ENCODE assay signal across 13 cellular contexts in genomic region chr4:184748251-184748652, GRCh38. TPM values are rescaled to one million over a fixed set of nuclear protein-coding genes. Genes with fewer than 3 reads are reported as not detected.
DNase-seq lines count a peak whose midpoint lies in the region; TF ChIP-seq lines count a peak whose summit lies in the region.
"Had no signal": no experiment of that assay in that cellular context is flagged by ENCODE, and none has a peak within 500 bp of the region (broad histone marks: within the 10 kb centered on the region; RNA-seq: fewer than 3 reads in every experiment).

No MANE protein-coding gene starts in this region.

- H3K4me1 Mint-ChIP-seq in type B pancreatic cell (ENCODE audit: unreplicated experiment) = peaks cover 28% of the 10 kb centered on the region
- peaks cover 28% of the 10 kb centered on the region for H3K4me1 Mint-ChIP-seq in activated T-helper 1 cell treated with anti-CD3 and anti-CD28 coated beads, Interleukin-12 subunit alpha, Interleukin-12 subunit beta, Interleukin-2, Interleukin-4 antibody, amounts not matched to agents 30 ng/mL and 10 ng/mL and 1 ng/mL, durations not matched to agents 14 hours and 24 hours and 36 hours (ENCODE audit: low read depth)

- no peak for TF ChIP-seq CTCF in lower leg skin (IDR thresholded peaks at IDR 0.05)
- TF ChIP-seq CTCF in type B pancreatic cell (conservative IDR thresholded peaks at IDR 0.05) = no peak

- H3K9me3 Mint-ChIP-seq in type B pancreatic cell = no peaks in the 10 kb centered on the region
- no peaks in the 10 kb centered on the region for H3K9me3 Mint-ChIP-seq in activated T-helper 1 cell treated with anti-CD3 and anti-CD28 coated beads, Interleukin-12 subunit alpha, Interleukin-12 subunit beta, Interleukin-2, Interleukin-4 antibody, amounts not matched to agents 30 ng/mL and 10 ng/mL and 1 ng/mL, durations not matched to agents 14 hours and 24 hours and 36 hours
- H3K9me3 Mint-ChIP-seq: CD8-positive, alpha-beta T cell; nephron progenitor cell had no signal

- DNase-seq in NCI-H1694 (lab: John Stamatoyannopoulos, UW) = peak; percentile 54
- peak; percentile 92 for DNase-seq in epithelial cell of prostate (ENCODE audit: low read depth, low spot score)
- peak; percentile 72 to 90 for DNase-seq in lower leg skin (ENCODE audit: low spot score in 2 of 2)
- DNase-seq in type B pancreatic cell (ENCODE audit: extremely low spot score, unreplicated experiment) = no peak
- no peak for DNase-seq in NAMALWA (ENCODE audit: low spot score)
- DNase-seq in activated T-helper 1 cell treated with anti-CD3 and anti-CD28 coated beads, Interleukin-12 subunit alpha, Interleukin-12 subunit beta, Interleukin-2, Interleukin-4 antibody, amounts not matched to agents 30 ng/mL and 10 ng/mL and 1 ng/mL, durations not matched to agents 14 hours and 24 hours and 36 hours (ENCODE audit: low spot score) = no peak
- DNase-seq in activated naive CD4-positive, alpha-beta T cell treated with Interleukin-2 at 50 U/mL for 16 hours = no peak
- DNase-seq: amniotic stem cell; CD8-positive, alpha-beta T cell; effector CD4-positive, alpha-beta T cell; NCI-H2171 treated with DMSO at 0.1 percent for 48 hours; nephron progenitor cell had no signal

- H3K36me3 Mint-ChIP-seq in type B pancreatic cell = no peaks in the 10 kb centered on the region
- H3K36me3 Mint-ChIP-seq in activated T-helper 1 cell treated with anti-CD3 and anti-CD28 coated beads, Interleukin-12 subunit alpha, Interleukin-12 subunit beta, Interleukin-2, Interleukin-4 antibody, amounts not matched to agents 30 ng/mL and 10 ng/mL and 1 ng/mL, durations not matched to agents 14 hours and 24 hours and 36 hours (ENCODE audit: low read depth) = peaks cover 4% of the 10 kb centered on the region
- H3K36me3 Mint-ChIP-seq: CD8-positive, alpha-beta T cell had no signal

- 17 to 29% methylated on average over 8 of the region's 8 CpGs for WGBS in lower leg skin, 2 donors

- peak overlapping the region; percentile 56 for H3K4me3 Mint-ChIP-seq in type B pancreatic cell
- H3K4me3 Mint-ChIP-seq in activated T-helper 1 cell treated with anti-CD3 and anti-CD28 coated beads, Interleukin-12 subunit alpha, Interleukin-12 subunit beta, Interleukin-2, Interleukin-4 antibody, amounts not matched to agents 30 ng/mL and 10 ng/mL and 1 ng/mL, durations not matched to agents 14 hours and 24 hours and 36 hours = no peak overlapping the region
- H3K4me3 Mint-ChIP-seq: CD8-positive, alpha-beta T cell; nephron progenitor cell had no signal

- no peak for TF ChIP-seq POLR2A in lower leg skin (IDR thresholded peaks at IDR 0.05)

- peak overlapping the region; percentile 100 for H3K27ac Mint-ChIP-seq in type B pancreatic cell
- H3K27ac Mint-ChIP-seq in activated T-helper 1 cell treated with anti-CD3 and anti-CD28 coated beads, Interleukin-12 subunit alpha, Interleukin-12 subunit beta, Interleukin-2, Interleukin-4 antibody, amounts not matched to agents 30 ng/mL and 10 ng/mL and 1 ng/mL, durations not matched to agents 14 hours and 24 hours and 36 hours = no peak overlapping the region
- H3K27ac Mint-ChIP-seq: CD8-positive, alpha-beta T cell; nephron progenitor cell had no signal

- peak overlapping the region; percentile 84 for H3K27ac ChIP-seq in epithelial cell of prostate

- H3K4me3 ChIP-seq in lower leg skin (ENCODE audit: low read depth, poor library complexity, severe bottlenecking) = no peak overlapping the region
- H3K4me3 ChIP-seq: K562 had no signal

- no peaks in the 10 kb centered on the region for H3K27me3 Mint-ChIP-seq in type B pancreatic cell
- no peaks in the 10 kb centered on the region for H3K27me3 Mint-ChIP-seq in activated T-helper 1 cell treated with anti-CD3 and anti-CD28 coated beads, Interleukin-12 subunit alpha, Interleukin-12 subunit beta, Interleukin-2, Interleukin-4 antibody, amounts not matched to agents 30 ng/mL and 10 ng/mL and 1 ng/mL, durations not matched to agents 14 hours and 24 hours and 36 hours (ENCODE audit: insufficient read depth)

- intact Hi-C loops in lower leg skin (cut with DNase I; ENCODE audit: low total_unique reads) = loop anchor here (5.0 kb wide), 1 partner anchor 159 kb away; no protein-coding TSS in a partner anchor
- intact Hi-C loops in activated T-helper 1 cell treated with anti-CD3 and anti-CD28 coated beads, Interleukin-12 subunit alpha, Interleukin-12 subunit beta, Interleukin-2, Interleukin-4 antibody, amounts not matched to agents 30 ng/mL and 10 ng/mL and 1 ng/mL, durations not matched to agents 14 hours and 24 hours and 36 hours (cut with micrococcal nuclease) = loop anchor here (5.0 kb wide), 1 partner anchor 214 kb away; no protein-coding TSS in a partner anchor

RNA-seq across cellular contexts. Expression of gene CENPU, which starts 14.4 kb away (rescaled TPM):
- total RNA-seq in lower leg skin = 10 to 100 TPM in 3 of 4 donors, 1 to 10 TPM in 1; 9.2 to 14.8 (median 12.3) TPM
- total RNA-seq in type B pancreatic cell (ENCODE audit: low replicate concordance) = 23.1 and 52.1 TPM in 2 replicates
- 78.3 and 80.3 TPM in 2 replicates for total RNA-seq in activated T-helper 1 cell treated with anti-CD3 and anti-CD28 coated beads, Interleukin-12 subunit alpha, Interleukin-12 subunit beta, Interleukin-2, Interleukin-4 antibody, amounts not matched to agents 30 ng/mL and 10 ng/mL and 1 ng/mL, durations not matched to agents 14 hours and 24 hours and 36 hours

Comparison
In these comparisons a context has a peak if more than half of its experiments do, and no peak if none do; other contexts are left out.
1. DNase-seq: peak in NCI-H1694 (single experiment), epithelial cell of prostate (single experiment) and lower leg skin (2 of 2); none in type B pancreatic cell (single experiment), NAMALWA (single experiment), activated T-helper 1 cell treated with anti-CD3 and anti-CD28 coated beads, Interleukin-12 subunit alpha, Interleukin-12 subunit beta, Interleukin-2, Interleukin-4 antibody, amounts not matched to agents 30 ng/mL and 10 ng/mL and 1 ng/mL, durations not matched to agents 14 hours and 24 hours and 36 hours (single experiment) and activated naive CD4-positive, alpha-beta T cell treated with Interleukin-2 at 50 U/mL for 16 hours (single experiment).